10 cellular contexts compared by ENCODE assay signal in genomic region chr19:47019431-47020041, GRCh38. TPM values are rescaled to one million over a fixed set of nuclear protein-coding genes. Genes with fewer than 3 reads are reported as not detected.
A peak's percentile ranks its signal among the peaks of the same experiment; 100 is the strongest.
DNase-seq lines count a peak whose midpoint lies in the region; TF ChIP-seq lines count a peak whose summit lies in the region.
"Had no signal": no experiment of that assay in that cellular context is flagged by ENCODE, and none has a peak within 500 bp of the region (broad histone marks: within the 10 kb centered on the region; RNA-seq: fewer than 3 reads in every experiment).

Gene NPAS1 (plus strand): TSS chr19:47019837. CDS start chr19:47021048, 1,211 bp downstream.

- H3K27ac Mint-ChIP-seq in osteocyte (ENCODE audit: unreplicated experiment), result no peak within 1 kb of the TSS

- peaks cover 21% of the 10 kb centered on the region for H3K27me3 Mint-ChIP-seq in osteocyte (ENCODE audit: unreplicated experiment)

- H3K4me1 Mint-ChIP-seq in osteocyte (ENCODE audit: unreplicated experiment), result peaks cover 15% of the 10 kb centered on the region

- no peaks in the 10 kb centered on the region for H3K36me3 Mint-ChIP-seq in osteocyte (ENCODE audit: unreplicated experiment)

- H3K4me3 Mint-ChIP-seq in osteocyte (ENCODE audit: unreplicated experiment), result peak within 1 kb of the TSS; percentile 61

- H3K9me3 Mint-ChIP-seq in osteocyte (ENCODE audit: unreplicated experiment), result no peaks in the 10 kb centered on the region

- peak within 1 kb of the TSS; percentile 40 for H3K4me3 ChIP-seq in fibroblast of pulmonary artery (replicated peaks; ENCODE audit: low read depth, low read length)

- TF ChIP-seq CTCF in fibroblast of pulmonary artery (IDR thresholded peaks at IDR 0.05; ENCODE audit: low read length, missing control alignments) (no peak), osteocyte (IDR thresholded peaks at IDR 0.05) (no peak)

- peak; percentile 80 for DNase-seq in D341Med (ENCODE audit: low spot score)
- DNase-seq in NCI-H82 (lab: John Stamatoyannopoulos, UW), result peak; percentile 67
- no peak for DNase-seq in fibroblast of pulmonary artery (ENCODE audit: low read depth)
- DNase-seq in osteocyte (ENCODE audit: extremely low spot score, unreplicated experiment), result no peak
- DNase-seq in ecto neural progenitor cell (ENCODE audit: low spot score), result no peak
- DNase-seq in SHP77 treated with DMSO at 0.1 percent for 48 hours (lab: John Stamatoyannopoulos, UW), result no peak
- DNase-seq in T-helper 1 cell, result no peak
- no peak for DNase-seq in cerebellar nuclear complex (lab: John Stamatoyannopoulos, UW)

RNA-seq across cellular contexts. Expression of gene NPAS1, which starts in this region (rescaled TPM):
- 0.71 and 0.99 TPM in 2 replicates for total RNA-seq in osteocyte
- total RNA-seq: dermis microvascular lymphatic vessel endothelial cell; T-helper 1 cell treated with Interleukin-12 subunit alpha and Interleukin-12 subunit beta and Interleukin-4 antibody, amounts not matched to agents 30 ng/mL and 1 ng/mL, for 36 hours had no signal

Comparison
In these comparisons a context has a peak if more than half of its experiments do, and no peak if none do; other contexts are left out.
1. DNase-seq: peak in D341Med (single experiment) and NCI-H82 (single experiment); none in fibroblast of pulmonary artery (single experiment), osteocyte (single experiment), ecto neural progenitor cell (single experiment), SHP77 treated with DMSO at 0.1 percent for 48 hours (single experiment), T-helper 1 cell (0 of 5) and cerebellar nuclear complex (0 of 2).